Comparison of ENCODE assay signal across 27 cellular contexts in genomic region chr3:16280671-16281070, GRCh38. TPM values are rescaled to one million over a fixed set of nuclear protein-coding genes. Genes with fewer than 3 reads are reported as not detected.
A peak's percentile ranks its signal among the peaks of the same experiment; 100 is the strongest.
DNase-seq lines count a peak whose midpoint lies in the region; TF ChIP-seq lines count a peak whose summit lies in the region.
"Had no signal": no experiment of that assay in that cellular context is flagged by ENCODE, and none has a peak within 500 bp of the region (broad histone marks: within the 10 kb centered on the region; RNA-seq: fewer than 3 reads in every experiment).

No MANE protein-coding gene starts in this region.

- H3K9me3 ChIP-seq in adipocyte (ENCODE audit: control insufficient read depth, low read length) (no peaks in the 10 kb centered on the region), A673 (ENCODE audit: low read depth, low read length, poor library complexity, severe bottlenecking) (no peaks in the 10 kb centered on the region)
- H3K9me3 ChIP-seq: BLaER1 treated with 17β-estradiol and CSF1 and Interleukin-3, amounts not matched to agents 10 nM and 100 nM; SJSA1 had no signal

- DNase-seq in BJ (ENCODE audit: low read depth) (peak; percentile 45), adipocyte (ENCODE audit: low read depth) (peak; percentile 40), dermis microvascular lymphatic vessel endothelial cell (ENCODE audit: low read depth in 2 of 2) (peak; percentile 87 to 90), fibroblast of the aortic adventitia (ENCODE audit: low read depth) (peak; percentile 16), A673 (ENCODE audit: low spot score) (no peak), islet precursor cell (no peak), GM19240 (ENCODE audit: insufficient read length, low spot score) (no peak)
- no peak for DNase-seq in activated CD8-positive, alpha-beta memory T cell treated with anti-CD3 and anti-CD28 coated beads, Interleukin-2, amount 50 U/mL, for 4 hours
- DNase-seq: 8988T; CD4-positive, alpha-beta memory T cell; COR-L47; GF-D8; H7; Kasumi-1; NCI-H1092 treated with DMSO at 0.1 percent for 48 hours; NCI-H1436; NCI-H187; NCI-H2081 treated with DMSO at 0.1 percent for 48 hours; NCI-H2171 treated with DMSO at 0.1 percent for 48 hours; NCI-H524 treated with DMSO at 0.1 percent for 48 hours; NCI-H774; PC-9; Right ventricle myocardium superior; RPMI8226 had no signal

- POLR2A ChIA-PET in BJ (lab: Charles Lee) = no interaction called here
- POLR2A ChIA-PET in A673 (lab: Charles Lee; ENCODE audit: low non-redundant PET) = no interaction called here

- CTCF ChIA-PET in BJ (lab: Yijun Ruan, JAX) = interaction anchor here (0.6 to 2.6 kb wide), 3 partner anchors 10 to 271 kb away, joined by 3 to 10 read pairs (median 4); no protein-coding TSS in a partner anchor
- CTCF ChIA-PET in A673 (lab: Charles Lee) = no interaction called here

- H3K36me3 ChIP-seq in BJ (ENCODE audit: control insufficient read depth, insufficient read depth, low read length) = 0 out of 2 replicates have a peak, but pooled peaks cover 1% of the 10 kb centered on the region
- peaks cover 38% of the 10 kb centered on the region for H3K36me3 ChIP-seq in adipocyte (ENCODE audit: control insufficient read depth, insufficient read depth, low read length, severe bottlenecking)
- no peaks in the 10 kb centered on the region for H3K36me3 ChIP-seq in A673 (ENCODE audit: insufficient read depth, low read length, poor library complexity, severe bottlenecking)
- H3K36me3 ChIP-seq: SJSA1 had no signal

- no peak overlapping the region for H3K9ac ChIP-seq in adipocyte (ENCODE audit: low read length)
- H3K9ac ChIP-seq: BLaER1 treated with 17β-estradiol and CSF1 and Interleukin-3, amounts not matched to agents 10 nM and 100 nM had no signal

- H3K4me3 ChIP-seq in BJ (ENCODE audit: low read depth, low read length) (no peak overlapping the region), adipocyte (ENCODE audit: low read length) (no peak overlapping the region), fibroblast of the aortic adventitia (ENCODE audit: low read depth, low read length) (no peak overlapping the region), A673 (ENCODE audit: low read depth, low read length, poor library complexity, severe bottlenecking) (no peak overlapping the region)
- H3K4me3 ChIP-seq: BLaER1 treated with 17β-estradiol and CSF1 and Interleukin-3, amounts not matched to agents 10 nM and 100 nM; K562; PC-9; SJSA1 had no signal

- H3K4me1 ChIP-seq in adipocyte (ENCODE audit: control insufficient read depth, insufficient read depth, low read length) = peaks cover 6% of the 10 kb centered on the region
- H3K4me1 ChIP-seq in A673 (ENCODE audit: insufficient read depth, low read length, poor library complexity, severe bottlenecking) = no peaks in the 10 kb centered on the region

- TF ChIP-seq CTCF in BJ (IDR thresholded peaks at IDR 0.05; ENCODE audit: insufficient read depth, low read depth, low read length) (no peak), fibroblast of the aortic adventitia (IDR thresholded peaks at IDR 0.05; ENCODE audit: insufficient read depth, low read length) (no peak), A673 (conservative IDR thresholded peaks at IDR 0.05; ENCODE audit: low read depth, low read length) (no peak)

- BruUV-seq in A673 (replicated peaks; lab: Mats Ljungman, UMichigan) = no TSS peak

- no peak overlapping the region for H3K27ac ChIP-seq in A673 (ENCODE audit: low read depth, low read length, poor library complexity, severe bottlenecking)
- H3K27ac ChIP-seq: BLaER1 treated with 17β-estradiol and CSF1 and Interleukin-3, amounts not matched to agents 10 nM and 100 nM; PC-9; SJSA1 had no signal

- intact Hi-C loops in A673 (cut with micrococcal nuclease; ENCODE audit: unreplicated experiment) = no loop called here

- H3K27me3 ChIP-seq in BJ (ENCODE audit: control insufficient read depth, insufficient read depth, low read length) = no peaks in the 10 kb centered on the region
- no peaks in the 10 kb centered on the region for H3K27me3 ChIP-seq in adipocyte (replicated peaks; ENCODE audit: control insufficient read depth, insufficient read depth, low read length)
- H3K27me3 ChIP-seq in A673 (replicated peaks; ENCODE audit: insufficient read depth, low read depth, low read length, poor library complexity) = no peaks in the 10 kb centered on the region
- H3K27me3 ChIP-seq: BLaER1 treated with 17β-estradiol and CSF1 and Interleukin-3, amounts not matched to agents 10 nM and 100 nM; SJSA1 had no signal

RNA-seq across cellular contexts. Expression of gene OXNAD1, which starts 15.7 kb away (rescaled TPM):
- polyA plus RNA-seq in BJ (2011; rRNA removed) = 8.9 and 11.4 TPM in 2 replicates
- 9.4 and 10.0 TPM in 2 replicates for polyA minus RNA-seq in BJ (2011; rRNA and poly(A)+ RNA removed)
- 10.0 and 13.8 TPM in 2 replicates for total RNA-seq in dermis microvascular lymphatic vessel endothelial cell
- total RNA-seq in fibroblast of the aortic adventitia (ENCODE audit: low replicate concordance) = 15.3 and 15.7 TPM in 2 replicates
- 19.8 and 21.5 TPM in 2 replicates for total RNA-seq in A673 (2021)

RNA-seq across cellular contexts. Expression of gene DPH3, which starts 15.9 kb away (rescaled TPM):
- 11.4 and 18.2 TPM in 2 replicates for polyA plus RNA-seq in BJ (2011; rRNA removed)
- polyA minus RNA-seq in BJ (2011; rRNA and poly(A)+ RNA removed) = 8.9 and 11.2 TPM in 2 replicates
- total RNA-seq in dermis microvascular lymphatic vessel endothelial cell (16.4 and 20.9 TPM in 2 replicates), fibroblast of the aortic adventitia (ENCODE audit: low replicate concordance) (4.5 and 33.4 TPM in 2 replicates), A673 (2021) (24.0 and 26.4 TPM in 2 replicates)

Comparison
In these comparisons a context has a peak if more than half of its experiments do, and no peak if none do; other contexts are left out.
1. DNase-seq: peak in BJ (single experiment), adipocyte (single experiment), dermis microvascular lymphatic vessel endothelial cell (2 of 2) and fibroblast of the aortic adventitia (single experiment); none in activated CD8-positive, alpha-beta memory T cell treated with anti-CD3 and anti-CD28 coated beads, Interleukin-2, amount 50 U/mL, for 4 hours (single experiment), A673 (single experiment), islet precursor cell (single experiment) and GM19240 (single experiment).